ENCODE assay signal across 8 cellular contexts in the genomic region with DNA sequence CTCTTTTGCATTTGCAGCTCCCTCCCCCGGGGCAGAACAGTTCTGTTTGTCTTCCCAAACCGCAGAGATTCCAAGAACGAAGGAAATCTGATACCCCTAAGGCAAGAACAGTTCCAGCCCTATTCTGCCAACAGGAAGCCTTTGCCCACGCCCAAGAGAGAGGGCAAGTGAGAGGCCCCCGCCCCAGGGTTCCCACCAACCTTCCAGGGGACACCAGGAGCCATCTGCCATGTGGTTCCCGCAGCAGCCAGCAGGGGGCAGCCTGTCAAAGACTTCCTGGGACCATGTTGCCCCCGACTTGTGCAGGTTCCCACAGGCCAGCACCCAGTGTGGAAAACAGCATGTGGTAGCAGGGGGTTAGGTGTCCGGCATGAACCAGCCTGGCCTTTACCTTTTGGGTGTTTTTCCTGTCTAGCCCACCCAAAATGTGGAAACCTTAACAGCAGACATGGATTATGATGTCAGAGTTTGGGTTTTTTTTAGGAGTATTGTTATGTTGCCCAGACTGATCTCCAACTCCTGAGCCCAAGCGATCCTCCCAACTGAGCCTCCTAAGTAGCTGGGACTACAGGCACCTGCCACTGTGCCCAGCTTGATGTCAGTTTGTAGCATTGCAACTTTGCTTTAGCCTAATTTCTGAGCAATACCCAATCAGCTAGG. TPM values are rescaled to one million over a fixed set of nuclear protein-coding genes. Genes with fewer than 3 reads are reported as not detected.
A peak's percentile ranks its signal among the peaks of the same experiment; 100 is the strongest.
DNase-seq lines count a peak whose midpoint lies in the region; ATAC-seq and TF ChIP-seq lines count a peak whose summit lies in the region.

No MANE protein-coding gene starts in this region.

- CTCF ChIA-PET in activated CD4-positive, alpha-beta T cell treated with anti-CD3 and anti-CD28 coated beads for 36 hours (lab: Charles Lee), result interaction anchor here (0.6 to 1.1 kb wide), 8 partner anchors 12 to 471 kb away, joined by 3 to 6 read pairs (median 3); a partner anchor contains a TSS

- H3K4me3 ChIP-seq in right lobe of liver, result no peak overlapping the region

- POLR2A ChIA-PET in activated CD4-positive, alpha-beta T cell treated with anti-CD3 and anti-CD28 coated beads for 36 hours (lab: Charles Lee), result no interaction called here

- no peaks in the 10 kb centered on the region for H3K4me1 Mint-ChIP-seq in activated CD4-positive, alpha-beta T cell treated with anti-CD3 and anti-CD28 coated beads for 36 hours
- no peaks in the 10 kb centered on the region for H3K4me1 Mint-ChIP-seq in central memory CD8-positive, alpha-beta T cell

- H3K27ac Mint-ChIP-seq in activated CD4-positive, alpha-beta T cell treated with anti-CD3 and anti-CD28 coated beads for 36 hours, result no peak overlapping the region
- no peak overlapping the region for H3K27ac Mint-ChIP-seq in central memory CD8-positive, alpha-beta T cell (ENCODE audit: low read depth)

- DNase-seq in ELF-1 (ENCODE audit: low read depth, low spot score) (peak; percentile 95), LHCN-M2 (ENCODE audit: low read depth) (peak; percentile 79), right lobe of liver (peak; percentile 61 to 71 (median 68))
- DNase-seq in activated CD4-positive, alpha-beta T cell treated with anti-CD3 and anti-CD28 coated beads for 36 hours, result peak; percentile 84
- peak; percentile 41 to 63 for DNase-seq in central memory CD8-positive, alpha-beta T cell (ENCODE audit: low spot score in 2 of 2)
- DNase-seq in stimulated activated CD8-positive, alpha-beta memory T cell treated with anti-CD3 and anti-CD28 coated beads, Interleukin-12 subunit alpha, Interleukin-12 subunit beta, amount 100 ng/mL, for 24 hours (ENCODE audit: extremely low read depth), result peak; percentile 39

- H3K4me3 Mint-ChIP-seq in activated CD4-positive, alpha-beta T cell treated with anti-CD3 and anti-CD28 coated beads for 36 hours, result no peak overlapping the region
- no peak overlapping the region for H3K4me3 Mint-ChIP-seq in central memory CD8-positive, alpha-beta T cell

- no peaks in the 10 kb centered on the region for H3K9me3 Mint-ChIP-seq in activated CD4-positive, alpha-beta T cell treated with anti-CD3 and anti-CD28 coated beads for 36 hours (ENCODE audit: low read depth)
- H3K9me3 Mint-ChIP-seq in central memory CD8-positive, alpha-beta T cell, result no peaks in the 10 kb centered on the region

- no peaks in the 10 kb centered on the region for H3K27me3 Mint-ChIP-seq in activated CD4-positive, alpha-beta T cell treated with anti-CD3 and anti-CD28 coated beads for 36 hours
- H3K27me3 Mint-ChIP-seq in central memory CD8-positive, alpha-beta T cell, result no peaks in the 10 kb centered on the region

- no peaks in the 10 kb centered on the region for H3K27me3 ChIP-seq in right lobe of liver

- no peaks in the 10 kb centered on the region for H3K36me3 Mint-ChIP-seq in activated CD4-positive, alpha-beta T cell treated with anti-CD3 and anti-CD28 coated beads for 36 hours (ENCODE audit: low read depth)
- peaks cover 2% of the 10 kb centered on the region for H3K36me3 Mint-ChIP-seq in central memory CD8-positive, alpha-beta T cell (ENCODE audit: insufficient read depth)

- H3K36me3 ChIP-seq in right lobe of liver, result no peaks in the 10 kb centered on the region

- H3K9me3 ChIP-seq in right lobe of liver, result no peaks in the 10 kb centered on the region

- no peaks in the 10 kb centered on the region for H3K4me1 ChIP-seq in right lobe of liver

- H3K27ac ChIP-seq in right lobe of liver, result no peak overlapping the region

- no peak for TF ChIP-seq POLR2A in right lobe of liver (IDR thresholded peaks at IDR 0.05)

- TF ChIP-seq CTCF in right lobe of liver (IDR thresholded peaks at IDR 0.05), result peak; percentile 80 to 82 (median 81)

- 46% methylated on average over 7 of the region's 9 CpGs for WGBS in right lobe of liver (ENCODE audit: insufficient coverage, low coverage, low lambda C conversion rate, missing lambda C conversion rate)

- intact Hi-C loops in activated CD4-positive, alpha-beta T cell treated with anti-CD3 and anti-CD28 coated beads for 36 hours (cut with DNase I, micrococcal nuclease), result loop anchor here in 1 of 2 experiments (5.0 kb wide), 1 partner anchor 86 kb away; a partner anchor contains a TSS
- intact Hi-C loops in right lobe of liver (cut with DNase I), result no loop called here

- ATAC-seq in activated CD4-positive, alpha-beta T cell treated with anti-CD3 and anti-CD28 coated beads for 36 hours, result peak; percentile 80
- ATAC-seq in central memory CD8-positive, alpha-beta T cell (replicated peaks; ENCODE audit: extremely low read depth, poor library complexity, severe bottlenecking), result no peak
- ATAC-seq in right lobe of liver (peak; percentile 70 to 91 (median 80)), GM19328 (IDR thresholded peaks at IDR 0.05; ENCODE audit: unreplicated experiment) (no peak), GM21737 (IDR thresholded peaks at IDR 0.05; ENCODE audit: unreplicated experiment) (no peak)

RNA-seq across cellular contexts. Expression of a gene that starts 21.7 kb away (rescaled TPM):
- total RNA-seq in LHCN-M2 (2014; rRNA removed) (0.19 and 0.52 TPM in 2 replicates), right lobe of liver (10 to 100 TPM in 4 of 6 experiments, 1 to 10 TPM in 2; 7.3 to 30.3 (median 10.7) TPM)
- polyA plus RNA-seq in LHCN-M2 (2012), result 0.78 TPM
- under 1 TPM in 1 of 2 experiments, not detected in 1; 0.23 TPM for total RNA-seq in activated CD4-positive, alpha-beta T cell treated with anti-CD3 and anti-CD28 coated beads for 36 hours

Comparison
In these comparisons a context has a peak if more than half of its experiments do, and no peak if none do; other contexts are left out.
1. DNase-seq: peak in every context shown above with its lines; median percentile 95 in ELF-1; 84 in activated CD4-positive, alpha-beta T cell treated with anti-CD3 and anti-CD28 coated beads for 36 hours; 79 in LHCN-M2; 68 in right lobe of liver; 52 in central memory CD8-positive, alpha-beta T cell; 39 in stimulated activated CD8-positive, alpha-beta memory T cell treated with anti-CD3 and anti-CD28 coated beads, Interleukin-12 subunit alpha, Interleukin-12 subunit beta, amount 100 ng/mL, for 24 hours.
2. ATAC-seq: peak in activated CD4-positive, alpha-beta T cell treated with anti-CD3 and anti-CD28 coated beads for 36 hours (single experiment) and right lobe of liver (4 of 4); none in central memory CD8-positive, alpha-beta T cell (single experiment), GM19328 (single experiment) and GM21737 (single experiment).